ENCODE assay signal across 22 cellular contexts in genomic region chr12:15726757-15727112, GRCh38.
DNase-seq lines count a peak whose midpoint lies in the region; ATAC-seq and TF ChIP-seq lines count a peak whose summit lies in the region.
"Had no signal": no experiment of that assay in that cellular context is flagged by ENCODE, and none has a peak within 500 bp of the region (broad histone marks: within the 10 kb centered on the region; RNA-seq: fewer than 3 reads in every experiment).

No MANE protein-coding gene starts in this region.

- H3K4me2 ChIP-seq in GM23248 (ENCODE audit: unreplicated experiment) = peak overlapping the region; percentile 76

- no peak for TF ChIP-seq POLR2A in suprapubic skin (IDR thresholded peaks at IDR 0.05)

- in situ Hi-C loops in GM23248 (cut with MboI) = no loop called here

- H3K36me3 ChIP-seq in GM23248 (ENCODE audit: low read depth) = no peaks in the 10 kb centered on the region
- no peaks in the 10 kb centered on the region for H3K36me3 ChIP-seq in suprapubic skin
- H3K36me3 ChIP-seq: tibial nerve had no signal

- TF ChIP-seq EP300 in suprapubic skin (IDR thresholded peaks at IDR 0.05) = no peak

- no peaks in the 10 kb centered on the region for H3K27me3 Mint-ChIP-seq in brain
- H3K27me3 Mint-ChIP-seq in mesothelial cell of epicardium (ENCODE audit: low read depth) = no peaks in the 10 kb centered on the region
- H3K27me3 Mint-ChIP-seq: progenitor cell of endocrine pancreas had no signal

- H3K9me3 Mint-ChIP-seq in brain (peaks cover 0 to 9% (median 6%) of the 10 kb centered on the region in 5 experiments), mesothelial cell of epicardium (peaks cover 17% of the 10 kb centered on the region)
- H3K9me3 Mint-ChIP-seq: activated naive CD4-positive, alpha-beta T cell treated with anti-CD3 and anti-CD28 coated beads, Interleukin-2, amount 50 U/mL, for 72 hours had no signal

- no peak for TF ChIP-seq CTCF in brain (conservative IDR thresholded peaks at IDR 0.05)
- no peak for TF ChIP-seq CTCF in mesothelial cell of epicardium (IDR thresholded peaks at IDR 0.05; ENCODE audit: unreplicated experiment)
- no peak for TF ChIP-seq CTCF in suprapubic skin (IDR thresholded peaks at IDR 0.05)

- H3K79me2 ChIP-seq in GM23248 (ENCODE audit: insufficient read depth) = peaks cover 96% of the 10 kb centered on the region

- H3F3A ChIP-seq in GM23248 (ENCODE audit: insufficient read depth) = peaks cover 55% of the 10 kb centered on the region

- no peaks in the 10 kb centered on the region for H3K9me3 ChIP-seq in GM23248 (ENCODE audit: low read depth)
- no peaks in the 10 kb centered on the region for H3K9me3 ChIP-seq in suprapubic skin
- H3K9me3 ChIP-seq: tibial nerve had no signal

- no peaks in the 10 kb centered on the region for H4K20me1 ChIP-seq in GM23248 (ENCODE audit: insufficient read depth)

- H3K36me3 Mint-ChIP-seq in brain = peaks cover 3% of the 10 kb centered on the region
- peaks cover 10% of the 10 kb centered on the region for H3K36me3 Mint-ChIP-seq in mesothelial cell of epicardium
- H3K36me3 Mint-ChIP-seq: activated naive CD4-positive, alpha-beta T cell treated with anti-CD3 and anti-CD28 coated beads, Interleukin-2, amount 50 U/mL, for 72 hours; CD14-positive monocyte had no signal

- no peak for ATAC-seq in HG02763 (IDR thresholded peaks at IDR 0.05; ENCODE audit: unreplicated experiment)
- no peak for ATAC-seq in GM18517 (IDR thresholded peaks at IDR 0.05; ENCODE audit: unreplicated experiment)
- ATAC-seq in HG03097 (IDR thresholded peaks at IDR 0.05; ENCODE audit: low FRiP score, unreplicated experiment) = no peak
- ATAC-seq: activated naive CD4-positive, alpha-beta T cell treated with anti-CD3 and anti-CD28 coated beads, Interleukin-2, amount 50 U/mL, for 72 hours had no signal

- H3K4me1 Mint-ChIP-seq in brain (peaks cover 55% of the 10 kb centered on the region), mesothelial cell of epicardium (peaks cover 30% of the 10 kb centered on the region)

- H3K27me3 ChIP-seq in GM23248 (replicated peaks; ENCODE audit: insufficient read depth) = no peaks in the 10 kb centered on the region
- H3K27me3 ChIP-seq in suprapubic skin = no peaks in the 10 kb centered on the region
- H3K27me3 ChIP-seq: tibial nerve had no signal

- peak overlapping the region; percentile 13; the same call in 1 of the 2 replicates for H3K4me3 ChIP-seq in GM23248
- H3K4me3 ChIP-seq in suprapubic skin = no peak overlapping the region
- H3K4me3 ChIP-seq: tibial nerve had no signal

- no peaks in the 10 kb centered on the region for H3K9me2 ChIP-seq in GM23248 (ENCODE audit: insufficient read depth)

- H2AFZ ChIP-seq in GM23248 = no peak overlapping the region

- DNase-seq in GM23248 (peak; percentile 16), mesothelial cell of epicardium (ENCODE audit: low spot score in 2 of 2, unreplicated experiment in 2 of 2) (no peak), suprapubic skin (ENCODE audit: low spot score in 2 of 2) (no peak), NCI-H510A (lab: John Stamatoyannopoulos, UW) (no peak)
- DNase-seq: effector memory CD4-positive, alpha-beta T cell; IMR-90; left colon; NCI-H2081 treated with DMSO at 0.1 percent for 48 hours; NCI-H446; NK-92 treated with Interleukin-12 subunit alpha and Interleukin-12 subunit beta, amount 100 ng/mL, for 24 hours; stimulated activated CD4-positive, alpha-beta T cell treated with anti-CD3 and anti-CD28 coated beads, Interleukin-2, amount 100 ng/mL, for 48 hours; stimulated activated naive CD4-positive, alpha-beta T cell; T-helper 2 cell had no signal

- H3K4me3 Mint-ChIP-seq in brain (peak overlapping the region in 2 of 5 experiments; percentile 21 to 49), mesothelial cell of epicardium (no peak overlapping the region)

- WGBS in GM23248 (ENCODE audit: low coverage in 1 of 2, low lambda C conversion rate in 2 of 2, missing lambda C conversion rate in 2 of 2), 2 experiments = 0% methylated on average over 1 of the region's 1 CpG
- WGBS in suprapubic skin = 41% methylated on average over 1 of the region's 1 CpG

- H3K9ac ChIP-seq in GM23248 = peak overlapping the region; percentile 71

- peaks cover 50% of the 10 kb centered on the region for H3K4me1 ChIP-seq in GM23248 (ENCODE audit: insufficient read depth)
- H3K4me1 ChIP-seq in suprapubic skin = peaks cover 12% of the 10 kb centered on the region

- H3K27ac ChIP-seq in GM23248 (peak overlapping the region; percentile 92), suprapubic skin (peak overlapping the region; percentile 57)
- H3K27ac ChIP-seq: VCaP had no signal

- peak overlapping the region in 4 of 5 experiments; percentile 63 to 88 (median 76) for H3K27ac Mint-ChIP-seq in brain
- H3K27ac Mint-ChIP-seq in mesothelial cell of epicardium = peak overlapping the region; percentile 81
- H3K27ac Mint-ChIP-seq: activated naive CD4-positive, alpha-beta T cell treated with anti-CD3 and anti-CD28 coated beads, Interleukin-2, amount 50 U/mL, for 72 hours had no signal
